Comparison of ENCODE assay signal across 23 cellular contexts in genomic region chr12:42728770-42729531, GRCh38.
"Had no signal": no experiment of that assay in that cellular context is flagged by ENCODE, and none has a peak within 500 bp of the region (broad histone marks: within the 10 kb centered on the region; RNA-seq: fewer than 3 reads in every experiment).

No MANE protein-coding gene starts in this region.

- H3K27me3 Mint-ChIP-seq: activated CD4-positive, alpha-beta T cell treated with anti-CD3 and anti-CD28 coated beads, Interleukin-2, amount 10 ng/mL, durations not matched to agents 24 days and 14 days; activated CD8-positive, alpha-beta T cell treated with anti-CD3 and anti-CD28 coated beads for 36 hours; activated naive CD8-positive, alpha-beta T cell treated with anti-CD3 and anti-CD28 coated beads for 36 hours; activated T-helper 17 cell treated with anti-CD3 and anti-CD28 coated beads, Interleukin-2, amount 50 U/mL, for 72 hours had no signal

- H3K4me3 ChIP-seq: body of pancreas, K562, SJCRH30, SK-N-MC had no signal

- H3K4me1 ChIP-seq: body of pancreas, SJCRH30 had no signal

- H3K9me3 ChIP-seq: body of pancreas had no signal

- DNase-seq: activated CD4-positive, alpha-beta T cell treated with anti-CD3 and anti-CD28 coated beads, Interleukin-2, amount 10 ng/mL, durations not matched to agents 24 days and 14 days; activated CD4-positive, alpha-beta T cell treated with anti-CD3 and anti-CD28 coated beads, Interleukin-2, amount 50 U/mL, for 4 hours; activated CD8-positive, alpha-beta T cell treated with anti-CD3 and anti-CD28 coated beads for 36 hours; activated effector memory CD4-positive, alpha-beta T cell treated with anti-CD3 and anti-CD28 coated beads, Interleukin-2, amount 50 U/mL, for 16 hours; activated naive CD4-positive, alpha-beta T cell; activated naive CD4-positive, alpha-beta T cell treated with anti-CD3 and anti-CD28 coated beads, Interleukin-2, amount 50 U/mL, for 16 hours; activated naive CD8-positive, alpha-beta T cell treated with anti-CD3 and anti-CD28 coated beads for 36 hours; activated T-cell treated with anti-CD3 and anti-CD28 coated beads, Interleukin-2, amount 50 U/mL, for 1 hour; activated T-cell treated with anti-CD3 and anti-CD28 coated beads, Interleukin-2, amount 50 U/mL, for 72 hours; body of pancreas; caudate nucleus; NCI-H1105 treated with DMSO at 0.1 percent for 48 hours; NCI-H1436; NCI-H1694; NCI-H2029; NCI-H345; NCI-H524 treated with DMSO at 0.1 percent for 48 hours; SHP77; SJCRH30; T1000 had no signal

- ATAC-seq: activated CD8-positive, alpha-beta T cell treated with anti-CD3 and anti-CD28 coated beads for 36 hours; activated T-cell treated with anti-CD3 and anti-CD28 coated beads, Interleukin-2, amount 50 U/mL, for 72 hours; activated T-helper 17 cell treated with anti-CD3 and anti-CD28 coated beads, Interleukin-2, amount 50 U/mL, for 72 hours; body of pancreas; K562 had no signal

- H3K27ac ChIP-seq: body of pancreas, SJCRH30, SK-N-MC had no signal

- H3K27ac Mint-ChIP-seq: activated CD4-positive, alpha-beta T cell treated with anti-CD3 and anti-CD28 coated beads, Interleukin-2, amount 10 ng/mL, durations not matched to agents 24 days and 14 days; activated CD8-positive, alpha-beta T cell treated with anti-CD3 and anti-CD28 coated beads for 36 hours; activated naive CD8-positive, alpha-beta T cell treated with anti-CD3 and anti-CD28 coated beads for 36 hours; activated T-cell treated with anti-CD3 and anti-CD28 coated beads, Interleukin-2, amount 50 U/mL, for 72 hours; activated T-helper 17 cell treated with anti-CD3 and anti-CD28 coated beads, Interleukin-2, amount 50 U/mL, for 72 hours had no signal

- H3K36me3 ChIP-seq: SJCRH30 had no signal

- H3K4me3 Mint-ChIP-seq: activated CD4-positive, alpha-beta T cell treated with anti-CD3 and anti-CD28 coated beads, Interleukin-2, amount 10 ng/mL, durations not matched to agents 24 days and 14 days; activated CD8-positive, alpha-beta T cell treated with anti-CD3 and anti-CD28 coated beads for 36 hours; activated naive CD8-positive, alpha-beta T cell treated with anti-CD3 and anti-CD28 coated beads for 36 hours; activated T-cell treated with anti-CD3 and anti-CD28 coated beads, Interleukin-2, amount 50 U/mL, for 72 hours; activated T-helper 17 cell treated with anti-CD3 and anti-CD28 coated beads, Interleukin-2, amount 50 U/mL, for 72 hours had no signal

- H3K4me1 Mint-ChIP-seq: activated CD4-positive, alpha-beta T cell treated with anti-CD3 and anti-CD28 coated beads, Interleukin-2, amount 10 ng/mL, durations not matched to agents 24 days and 14 days; activated naive CD8-positive, alpha-beta T cell treated with anti-CD3 and anti-CD28 coated beads for 36 hours; activated T-helper 17 cell treated with anti-CD3 and anti-CD28 coated beads, Interleukin-2, amount 50 U/mL, for 72 hours had no signal

- H3K27me3 ChIP-seq: body of pancreas, SJCRH30 had no signal

- H3K36me3 Mint-ChIP-seq: activated naive CD8-positive, alpha-beta T cell treated with anti-CD3 and anti-CD28 coated beads for 36 hours had no signal

- H3K9me3 Mint-ChIP-seq: activated CD4-positive, alpha-beta T cell treated with anti-CD3 and anti-CD28 coated beads, Interleukin-2, amount 10 ng/mL, durations not matched to agents 24 days and 14 days; activated naive CD8-positive, alpha-beta T cell treated with anti-CD3 and anti-CD28 coated beads for 36 hours had no signal
